Comparison of ENCODE assay signal across 8 cellular contexts in the genomic region with DNA sequence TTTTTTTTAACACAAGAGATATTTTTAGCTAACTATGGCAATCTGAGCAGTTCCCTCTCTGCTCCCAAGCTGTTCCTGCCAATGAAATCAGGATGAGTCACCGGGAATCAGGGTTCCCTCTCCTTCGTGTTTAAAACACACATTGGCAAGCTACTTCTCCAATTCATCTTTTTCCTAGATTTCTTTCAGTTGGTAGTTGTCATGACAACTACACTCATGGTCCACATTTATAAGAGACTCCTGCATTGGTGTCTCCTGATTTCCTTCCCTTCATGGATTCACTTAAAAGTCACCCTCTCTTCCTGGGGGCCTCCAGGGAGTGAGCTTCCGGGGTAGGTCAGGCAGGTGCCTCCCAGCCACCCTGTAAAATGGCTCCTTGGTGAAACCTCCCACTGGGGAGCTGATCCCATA.
DNase-seq lines count a peak whose midpoint lies in the region; ATAC-seq, FAIRE-seq and TF ChIP-seq lines count a peak whose summit lies in the region.

No MANE protein-coding gene starts in this region.

- peaks cover 81% of the 10 kb centered on the region for H3K36me3 Mint-ChIP-seq in stimulated activated naive CD8-positive, alpha-beta T cell treated with anti-CD3 and anti-CD28 coated beads, Interleukin-15, Interleukin-2, amounts not matched to agents 100 ng/mL and 50 ng/mL, for 24 hours (ENCODE audit: low read depth)
- H3K36me3 Mint-ChIP-seq in chondrocyte (ENCODE audit: low read depth) = peaks cover 1% of the 10 kb centered on the region

- H3K4me3 Mint-ChIP-seq in stimulated activated naive CD8-positive, alpha-beta T cell treated with anti-CD3 and anti-CD28 coated beads, Interleukin-15, Interleukin-2, amounts not matched to agents 100 ng/mL and 50 ng/mL, for 24 hours = no peak overlapping the region
- peak overlapping the region; percentile 23 for H3K4me3 Mint-ChIP-seq in chondrocyte (ENCODE audit: unreplicated experiment)

- ATAC-seq in stimulated activated naive CD8-positive, alpha-beta T cell treated with anti-CD3 and anti-CD28 coated beads, Interleukin-15, Interleukin-2, amounts not matched to agents 100 U/mL and 50 U/mL, for 24 hours = no peak

- TF ChIP-seq CTCF in chondrocyte (IDR thresholded peaks at IDR 0.05) = no peak

- peak overlapping the region; percentile 28 for H3K27ac Mint-ChIP-seq in stimulated activated naive CD8-positive, alpha-beta T cell treated with anti-CD3 and anti-CD28 coated beads, Interleukin-15, Interleukin-2, amounts not matched to agents 100 ng/mL and 50 ng/mL, for 24 hours
- peak overlapping the region; percentile 97 for H3K27ac Mint-ChIP-seq in chondrocyte (ENCODE audit: unreplicated experiment)

- no peak for TF ChIP-seq POLR2A in GM12892 (IDR thresholded peaks at IDR 0.05; ENCODE audit: low read depth, low read length)

- peaks cover 32% of the 10 kb centered on the region for H3K4me1 Mint-ChIP-seq in stimulated activated naive CD8-positive, alpha-beta T cell treated with anti-CD3 and anti-CD28 coated beads, Interleukin-15, Interleukin-2, amounts not matched to agents 100 ng/mL and 50 ng/mL, for 24 hours (ENCODE audit: low read depth)
- peaks cover 74% of the 10 kb centered on the region for H3K4me1 Mint-ChIP-seq in chondrocyte (ENCODE audit: low read depth)

- H3K27me3 Mint-ChIP-seq in stimulated activated naive CD8-positive, alpha-beta T cell treated with anti-CD3 and anti-CD28 coated beads, Interleukin-15, Interleukin-2, amounts not matched to agents 100 ng/mL and 50 ng/mL, for 24 hours = no peaks in the 10 kb centered on the region
- no peaks in the 10 kb centered on the region for H3K27me3 Mint-ChIP-seq in chondrocyte (ENCODE audit: low read depth)

- DNase-seq in stimulated activated naive CD8-positive, alpha-beta T cell treated with anti-CD3 and anti-CD28 coated beads, Interleukin-15, Interleukin-2, amounts not matched to agents 100 U/mL and 50 U/mL, for 24 hours = no peak
- no peak for DNase-seq in chondrocyte (ENCODE audit: low spot score)
- DNase-seq in middle frontal gyrus (ENCODE audit: extremely low spot score, low spot score) = peak; percentile 62
- no peak for DNase-seq in SHP77 treated with DMSO at 0.1 percent for 48 hours (lab: John Stamatoyannopoulos, UW)
- DNase-seq in NCI-H128 (lab: John Stamatoyannopoulos, UW; ENCODE audit: unreplicated experiment) = no peak
- DNase-seq in NCI-H2171 (lab: John Stamatoyannopoulos, UW) = no peak
- DNase-seq in GM12892 (ENCODE audit: insufficient read length) = no peak

- no peak for FAIRE-seq in GM12892 (lab: Jason Lieb, UNC)

- no peaks in the 10 kb centered on the region for H3K9me3 Mint-ChIP-seq in stimulated activated naive CD8-positive, alpha-beta T cell treated with anti-CD3 and anti-CD28 coated beads, Interleukin-15, Interleukin-2, amounts not matched to agents 100 ng/mL and 50 ng/mL, for 24 hours
- no peaks in the 10 kb centered on the region for H3K9me3 Mint-ChIP-seq in chondrocyte (ENCODE audit: low read depth)
